8 cellular contexts compared by ENCODE assay signal in genomic region chr17:73166731-73167581, GRCh38. TPM values are rescaled to one million over a fixed set of nuclear protein-coding genes. Genes with fewer than 3 reads are reported as not detected.
DNase-seq lines count a peak whose midpoint lies in the region; ATAC-seq lines count a peak whose summit lies in the region.

No MANE protein-coding gene starts in this region.

- H3K27ac Mint-ChIP-seq in activated naive CD8-positive, alpha-beta T cell treated with anti-CD3 and anti-CD28 coated beads for 36 hours, result no peak overlapping the region
- H3K27ac Mint-ChIP-seq in naive thymus-derived CD8-positive, alpha-beta T cell, result no peak overlapping the region

- peak; percentile 34 for ATAC-seq in HG03175 (IDR thresholded peaks at IDR 0.05; ENCODE audit: unreplicated experiment)
- ATAC-seq in naive thymus-derived CD8-positive, alpha-beta T cell, result peak in 1 of 2 donors; percentile 26

- DNase-seq in DMS79 treated with DMSO at 0.1 percent for 48 hours (lab: John Stamatoyannopoulos, UW), result peak; percentile 46
- no peak for DNase-seq in DMS79 (lab: John Stamatoyannopoulos, UW)
- no peak for DNase-seq in activated naive CD8-positive, alpha-beta T cell treated with anti-CD3 and anti-CD28 coated beads for 36 hours
- DNase-seq in naive thymus-derived CD8-positive, alpha-beta T cell, result no peak
- DNase-seq in HK-2 (ENCODE audit: unreplicated experiment), result no peak
- no peak for DNase-seq in DMS153 (lab: John Stamatoyannopoulos, UW)
- no peak for DNase-seq in UCSD-AML1 (lab: John Stamatoyannopoulos, UW; ENCODE audit: unreplicated experiment)

- H3K4me3 Mint-ChIP-seq in activated naive CD8-positive, alpha-beta T cell treated with anti-CD3 and anti-CD28 coated beads for 36 hours, result peak overlapping the region; percentile 59
- peak overlapping the region in 8 of 10 donors; percentile 30 to 72 (median 52) for H3K4me3 Mint-ChIP-seq in naive thymus-derived CD8-positive, alpha-beta T cell

- POLR2A ChIA-PET in naive thymus-derived CD8-positive, alpha-beta T cell (lab: Charles Lee), result no interaction called here

- H3K9me3 Mint-ChIP-seq in activated naive CD8-positive, alpha-beta T cell treated with anti-CD3 and anti-CD28 coated beads for 36 hours, result no peaks in the 10 kb centered on the region
- H3K9me3 Mint-ChIP-seq in naive thymus-derived CD8-positive, alpha-beta T cell, result peaks cover 0 to 4% (median 0%) of the 10 kb centered on the region in 9 donors

- H3K27me3 Mint-ChIP-seq in activated naive CD8-positive, alpha-beta T cell treated with anti-CD3 and anti-CD28 coated beads for 36 hours, result peaks cover 74% of the 10 kb centered on the region
- H3K27me3 Mint-ChIP-seq in naive thymus-derived CD8-positive, alpha-beta T cell, result peaks cover 36 to 66% (median 44%) of the 10 kb centered on the region in 5 donors

- H3K4me1 Mint-ChIP-seq in activated naive CD8-positive, alpha-beta T cell treated with anti-CD3 and anti-CD28 coated beads for 36 hours, result peaks cover 35% of the 10 kb centered on the region
- H3K4me1 Mint-ChIP-seq in naive thymus-derived CD8-positive, alpha-beta T cell, result peaks cover 12 to 37% (median 30%) of the 10 kb centered on the region in 4 donors

- H3K36me3 Mint-ChIP-seq in activated naive CD8-positive, alpha-beta T cell treated with anti-CD3 and anti-CD28 coated beads for 36 hours, result no peaks in the 10 kb centered on the region
- H3K36me3 Mint-ChIP-seq in naive thymus-derived CD8-positive, alpha-beta T cell, result no peaks in the 10 kb centered on the region

RNA-seq across cellular contexts. Expression of gene SSTR2, which starts 2.1 kb away (rescaled TPM):
- total RNA-seq in activated naive CD8-positive, alpha-beta T cell treated with anti-CD3 and anti-CD28 coated beads for 36 hours, result under 1 TPM; 0.04 to 0.16 TPM
- total RNA-seq in naive thymus-derived CD8-positive, alpha-beta T cell, result not detected
- polyA plus RNA-seq in naive thymus-derived CD8-positive, alpha-beta T cell, result not detected

RNA-seq across cellular contexts. Expression of gene COG1, which starts 25.9 kb away (rescaled TPM):
- 10 to 100 TPM; 23.4 to 27.7 TPM for total RNA-seq in activated naive CD8-positive, alpha-beta T cell treated with anti-CD3 and anti-CD28 coated beads for 36 hours
- total RNA-seq in naive thymus-derived CD8-positive, alpha-beta T cell, result 10 to 100 TPM; 85.0 to 97.4 TPM
- polyA plus RNA-seq in naive thymus-derived CD8-positive, alpha-beta T cell, result 10 to 100 TPM; 17.0 to 38.0 (median 30.5) TPM
